ENCODE assay signal across 1 cellular context in the genomic region with DNA sequence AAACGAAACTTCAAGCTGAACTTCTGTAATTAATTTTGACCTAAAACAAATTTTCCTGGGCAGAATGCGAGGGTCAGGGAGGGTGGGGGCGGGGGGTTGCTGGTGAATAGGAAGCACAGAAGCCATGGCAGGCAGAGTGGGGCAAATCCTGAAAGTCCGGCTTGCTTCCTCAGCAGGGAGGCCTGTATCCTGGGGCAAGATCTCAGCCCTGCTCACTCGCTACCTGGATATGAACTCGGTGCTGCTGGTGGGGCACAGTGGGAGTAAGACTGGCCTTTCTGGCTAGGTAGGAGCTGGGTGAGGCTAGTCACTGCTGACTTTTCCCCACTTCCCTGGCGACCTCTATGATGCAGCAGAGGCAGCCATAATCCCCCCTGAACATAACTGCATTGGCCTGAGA.
TF ChIP-seq lines count a peak whose summit lies in the region.

No MANE protein-coding gene starts in this region.

TF ChIP-seq in GM23338, 12 proteins besides CTCF, POLR2A, EP300 and RAD21 (continued from another document):
- no peak for TF ChIP-seq REST (IDR thresholded peaks at IDR 0.05; ENCODE audit: unreplicated experiment)
- TF ChIP-seq CREB1 (CRISPR knock-in tag; IDR thresholded peaks at IDR 0.05; ENCODE audit: low read depth): no peak
- no peak for TF ChIP-seq EZH2phosphoT487 (IDR thresholded peaks at IDR 0.05; ENCODE audit: unreplicated experiment)
- TF ChIP-seq JUNB (IDR thresholded peaks at IDR 0.05; ENCODE audit: unreplicated experiment): no peak
- no peak for TF ChIP-seq ZNF462 (CRISPR knock-in tag; IDR thresholded peaks at IDR 0.05)
- no peak for TF ChIP-seq ZNF114 (CRISPR knock-in tag; IDR thresholded peaks at IDR 0.05)
- no peak for TF ChIP-seq NANOG (IDR thresholded peaks at IDR 0.05; ENCODE audit: borderline replicate concordance)
- no peak for TF ChIP-seq POLR2AphosphoS5 (IDR thresholded peaks at IDR 0.05; ENCODE audit: low read depth)
- TF ChIP-seq EZH2 (IDR thresholded peaks at IDR 0.05; ENCODE audit: low read depth, unreplicated experiment): no peak
- TF ChIP-seq STAT1 (IDR thresholded peaks at IDR 0.05; ENCODE audit: unreplicated experiment): no peak
- no peak for TF ChIP-seq ZNF331 (CRISPR knock-in tag; IDR thresholded peaks at IDR 0.05; ENCODE audit: low read depth)
TF ChIP-seq in GM23338: peak in this region for 0.
